10 cellular contexts compared by ENCODE assay signal in the genomic region with DNA sequence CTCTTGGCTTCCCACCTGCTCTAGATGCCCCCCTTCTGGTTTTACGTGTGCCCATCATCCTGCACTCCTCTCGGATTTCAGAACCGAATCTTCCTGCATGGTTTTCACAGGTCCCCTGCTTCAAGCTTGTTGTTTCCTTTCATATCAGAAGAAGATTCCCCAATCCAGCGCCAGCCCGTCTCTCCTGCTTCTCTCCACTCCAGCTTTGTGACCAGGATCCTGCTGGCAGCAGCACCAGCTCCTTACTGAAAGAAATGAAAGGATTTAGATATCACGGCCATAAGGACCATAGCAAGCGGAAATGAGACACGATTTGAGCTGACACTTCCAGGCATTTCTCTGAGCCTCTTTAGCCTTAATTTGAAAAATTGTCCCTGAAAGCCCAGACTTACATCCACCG.
"Had no signal": no experiment of that assay in that cellular context is flagged by ENCODE, and none has a peak within 500 bp of the region (broad histone marks: within the 10 kb centered on the region; RNA-seq: fewer than 3 reads in every experiment).

No MANE protein-coding gene starts in this region.

- H2AFZ ChIP-seq: GM23248 had no signal

- H3K9me3 Mint-ChIP-seq: HFFc6 had no signal

- H3K4me2 ChIP-seq: KMS-11 had no signal

- ATAC-seq: HCT116 had no signal

- H3K36me3 ChIP-seq: HAP-1 had no signal

- H3K27ac Mint-ChIP-seq: HFFc6, IgD-negative memory B cell had no signal

- H3K4me3 ChIP-seq: GM23248, HAP-1 had no signal

- H3K9me3 ChIP-seq: HAP-1 had no signal

- FAIRE-seq: HTR-8/SVneo had no signal

- H3K27ac ChIP-seq: GM23248, HL-60, KMS-11 had no signal

- H3K4me1 Mint-ChIP-seq: IgD-negative memory B cell had no signal

- DNase-seq: GM23248, H7, HFFc6, KBM-7 had no signal

- H3K4me3 Mint-ChIP-seq: HFFc6, IgD-negative memory B cell had no signal
